Comparison of ENCODE assay signal across 8 cellular contexts in the genomic region with DNA sequence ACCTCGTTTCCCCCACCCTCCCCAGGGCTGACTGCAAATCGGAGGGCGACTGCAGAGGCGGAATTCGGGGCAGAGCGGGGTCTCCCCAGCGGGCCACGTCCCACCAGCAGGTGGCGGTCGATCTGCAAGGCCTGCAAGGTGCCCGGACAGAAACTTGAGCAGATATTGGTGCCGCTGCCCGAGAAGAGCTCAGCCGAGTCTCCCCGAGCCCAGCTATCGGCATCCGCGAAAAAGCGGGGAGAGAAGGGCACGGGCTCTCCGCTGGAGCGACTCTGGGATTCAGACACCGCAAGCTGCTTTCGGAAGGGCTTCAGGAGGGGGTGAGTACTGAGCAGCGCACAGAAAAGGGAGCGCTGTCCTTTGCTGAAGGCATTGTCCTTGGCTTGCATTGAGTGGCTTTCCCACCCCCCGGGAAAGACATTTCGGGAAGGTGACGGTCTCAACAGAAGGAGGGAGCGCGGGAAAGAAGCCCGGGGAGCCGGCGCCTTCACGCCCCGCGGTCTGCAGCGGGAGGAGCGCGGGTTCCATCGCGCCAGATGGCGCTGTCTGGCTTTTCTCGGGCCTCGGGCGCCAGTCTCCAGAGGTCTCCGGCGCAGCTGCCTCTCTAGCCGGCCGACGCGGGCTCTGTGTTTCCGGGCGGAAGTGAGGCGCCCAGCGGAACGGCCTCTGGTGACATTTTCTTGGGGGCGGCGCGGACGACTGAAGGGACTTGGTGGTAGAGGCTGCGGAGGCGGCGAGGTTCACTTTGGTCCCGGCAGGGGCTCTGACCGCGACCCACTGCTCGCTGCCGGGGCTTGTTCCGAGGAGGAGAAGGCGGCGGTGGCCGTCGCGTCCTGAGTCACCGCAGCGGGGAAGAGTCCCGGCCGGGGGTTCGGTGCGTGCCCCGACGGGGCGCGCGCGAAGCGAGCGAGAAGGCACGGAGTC.
DNase-seq lines count a peak whose midpoint lies in the region; ATAC-seq and TF ChIP-seq lines count a peak whose summit lies in the region.

No MANE protein-coding gene starts in this region.

- H3K4me3 Mint-ChIP-seq in CD4-positive, alpha-beta memory T cell, result peak overlapping the region; percentile 97 to 99 (median 98)

- peak; percentile 86 for ATAC-seq in GM19397 (IDR thresholded peaks at IDR 0.05; ENCODE audit: unreplicated experiment)
- ATAC-seq in HG03565 (IDR thresholded peaks at IDR 0.05; ENCODE audit: unreplicated experiment), result peak; percentile 75
- ATAC-seq in right lobe of liver, result peak; percentile 97 to 98 (median 98)

- H3K27me3 Mint-ChIP-seq in CD4-positive, alpha-beta memory T cell, result no peaks in the 10 kb centered on the region

- DNase-seq in CD4-positive, alpha-beta memory T cell, result peak; percentile 90 to 94 (median 91)
- DNase-seq in NCI-H748 (lab: John Stamatoyannopoulos, UW; ENCODE audit: unreplicated experiment) (peak; percentile 97), dorsolateral prefrontal cortex (peak; percentile 85 to 94 (median 92)), right lobe of liver (peak; percentile 95 to 96 (median 95))
- DNase-seq in activated CD4-positive, alpha-beta T cell treated with anti-CD3 and anti-CD28 coated beads, Interleukin-2, amount 50 U/mL, for 4 hours, result peak; percentile 91 to 93
- DNase-seq in stimulated activated CD4-positive, alpha-beta T cell treated with anti-CD3 and anti-CD28 coated beads, Interleukin-4, amount 100 ng/mL, for 24 hours, result peak; percentile 95

- WGBS in right lobe of liver (ENCODE audit: insufficient coverage, low coverage, low lambda C conversion rate, missing lambda C conversion rate), result 1% methylated on average over 20 of the region's 90 CpGs

- H3K27me3 ChIP-seq in CD4-positive, alpha-beta memory T cell (ENCODE audit: insufficient read depth, low read length), result no peaks in the 10 kb centered on the region
- H3K27me3 ChIP-seq in dorsolateral prefrontal cortex (no peaks in the 10 kb centered on the region), right lobe of liver (no peaks in the 10 kb centered on the region)

- peak overlapping the region; percentile 96 to 100 (median 99) for H3K27ac Mint-ChIP-seq in CD4-positive, alpha-beta memory T cell

- no peaks in the 10 kb centered on the region for H3K9me3 ChIP-seq in CD4-positive, alpha-beta memory T cell (ENCODE audit: control insufficient read depth in 1 of 2, low read length in 2 of 2)
- no peaks in the 10 kb centered on the region for H3K9me3 ChIP-seq in right lobe of liver

- TF ChIP-seq CTCF in dorsolateral prefrontal cortex (IDR thresholded peaks at IDR 0.05 in 54 of 56, conservative IDR thresholded peaks at IDR 0.05 in 2 of 56; ENCODE audit: low read depth in 1 of 56, partially characterized antibody in 56 of 56), result peak; percentile 43 to 94 (median 74)
- TF ChIP-seq CTCF in right lobe of liver (IDR thresholded peaks at IDR 0.05), result peak; percentile 59 to 76 (median 67)

- H3K27ac ChIP-seq in CD4-positive, alpha-beta memory T cell (ENCODE audit: low read depth, low read length), result peak overlapping the region; percentile 91
- H3K27ac ChIP-seq in dorsolateral prefrontal cortex, result peak overlapping the region; percentile 48 to 98 (median 93)
- H3K27ac ChIP-seq in right lobe of liver, result peak overlapping the region; percentile 76 to 84 (median 82)

- peak; percentile 71 for TF ChIP-seq POLR2A in right lobe of liver (IDR thresholded peaks at IDR 0.05)

- peak overlapping the region; percentile 93 to 100 for H3K4me3 ChIP-seq in CD4-positive, alpha-beta memory T cell (ENCODE audit: low read length in 2 of 2)
- H3K4me3 ChIP-seq in dorsolateral prefrontal cortex (peak overlapping the region; percentile 77 to 100 (median 96)), right lobe of liver (peak overlapping the region; percentile 90 to 97 (median 96))

- CTCF ChIA-PET in CD4-positive, alpha-beta memory T cell (lab: Charles Lee; ENCODE audit: partially characterized antibody), result interaction anchor here (0.6 to 5.9 kb wide), 65 partner anchors 10 to 744 kb away, joined by 3 to 158 read pairs (median 6); partner anchors contain the start of genes ATP5F1A, HAUS1, KATNAL2 and LOXHD1

- peaks cover 42% of the 10 kb centered on the region for H3K4me1 ChIP-seq in CD4-positive, alpha-beta memory T cell (ENCODE audit: insufficient read depth, low read length)
- peaks cover 0 to 10% (median 3%) of the 10 kb centered on the region in 4 donors for H3K4me1 ChIP-seq in right lobe of liver

- intact Hi-C loops in CD4-positive, alpha-beta memory T cell (cut with micrococcal nuclease), result loop anchor here (1.0 to 10.0 kb wide), 9 partner anchors 17 to 741 kb away; partner anchors contain the start of genes ATP5F1A, HAUS1, KATNAL2 and PIAS2
- intact Hi-C loops in dorsolateral prefrontal cortex (cut with DNase I), result loop anchor here (1.0 to 10.0 kb wide), 11 partner anchors 76 to 744 kb away; partner anchors contain the start of genes ATP5F1A (in 2 of the 2), KATNAL2 (in 2 of the 2), PIAS2 (in 2 of the 2) and ST8SIA5 (in 1 of the 2)
- intact Hi-C loops in right lobe of liver (cut with DNase I), result no loop called here

- POLR2A ChIA-PET in CD4-positive, alpha-beta memory T cell (lab: Charles Lee; ENCODE audit: partially characterized antibody), result interaction anchor here (0.8 to 2.6 kb wide), 23 partner anchors 8 to 744 kb away, joined by 3 to 17 read pairs (median 4); partner anchors contain the start of genes ATP5F1A, KATNAL2 and PIAS2

- peaks cover 3 to 22% of the 10 kb centered on the region in 2 donors for H3K36me3 Mint-ChIP-seq in CD4-positive, alpha-beta memory T cell

- no peaks in the 10 kb centered on the region for H3K36me3 ChIP-seq in CD4-positive, alpha-beta memory T cell (ENCODE audit: insufficient read depth, low read length)
- no peaks in the 10 kb centered on the region for H3K36me3 ChIP-seq in right lobe of liver

- peaks cover 0 to 3% (median 0%) of the 10 kb centered on the region in 8 donors for H3K9me3 Mint-ChIP-seq in CD4-positive, alpha-beta memory T cell

- H3K4me1 Mint-ChIP-seq in CD4-positive, alpha-beta memory T cell, result peaks cover 20 to 67% (median 28%) of the 10 kb centered on the region in 4 donors

Comparison
In these comparisons a context has a peak if more than half of its experiments do, and no peak if none do; other contexts are left out.
1. Peak in every context shown above with its lines: DNase-seq, ATAC-seq, H3K4me3 ChIP-seq and H3K27ac ChIP-seq.
2. intact Hi-C loops: an anchor here in CD4-positive, alpha-beta memory T cell (1.0 to 10.0 kb wide) and dorsolateral prefrontal cortex (1.0 to 10.0 kb wide); none called in right lobe of liver.